In genomic region chr10:79384773-79385391, GRCh38 we compare ENCODE assay signal across 30 cellular contexts. TPM values are rescaled to one million over a fixed set of nuclear protein-coding genes. Genes with fewer than 3 reads are reported as not detected.
A peak's percentile ranks its signal among the peaks of the same experiment; 100 is the strongest.
DNase-seq lines count a peak whose midpoint lies in the region; ATAC-seq and TF ChIP-seq lines count a peak whose summit lies in the region.
"Had no signal": no experiment of that assay in that cellular context is flagged by ENCODE, and none has a peak within 500 bp of the region (broad histone marks: within the 10 kb centered on the region; RNA-seq: fewer than 3 reads in every experiment).

No MANE protein-coding gene starts in this region.

- peaks cover 4% of the 10 kb centered on the region for H3K27me3 Mint-ChIP-seq in glutamatergic neuron (ENCODE audit: unreplicated experiment)
- H3K27me3 Mint-ChIP-seq: activated CD8-positive, alpha-beta T cell treated with anti-CD3 and anti-CD28 coated beads for 36 hours; activated naive CD8-positive, alpha-beta T cell; naive thymus-derived CD4-positive, alpha-beta T cell; stimulated activated naive B cell treated with anti-CD40 and anti-IgM and Interleukin-4, amounts not matched to agents 10 μg/mL and 1 μg/mL and 100 μg/mL, for 72 hours; T-cell had no signal

- H3K9me3 Mint-ChIP-seq in glutamatergic neuron (ENCODE audit: unreplicated experiment): no peaks in the 10 kb centered on the region
- H3K9me3 Mint-ChIP-seq: activated CD8-positive, alpha-beta T cell treated with anti-CD3 and anti-CD28 coated beads for 36 hours; HFFc6; naive thymus-derived CD4-positive, alpha-beta T cell; stimulated activated naive B cell treated with anti-CD40 and anti-IgM and Interleukin-4, amounts not matched to agents 10 μg/mL and 1 μg/mL and 100 μg/mL, for 72 hours; T-cell had no signal

- H3K27me3 ChIP-seq in RWPE2 (ENCODE audit: insufficient read depth, poor library complexity, severe bottlenecking): no peaks in the 10 kb centered on the region
- H3K27me3 ChIP-seq: left lung, SJCRH30, uterus had no signal

- H3K27ac Mint-ChIP-seq in glutamatergic neuron (ENCODE audit: unreplicated experiment): peak overlapping the region; percentile 29
- H3K27ac Mint-ChIP-seq: activated CD8-positive, alpha-beta T cell treated with anti-CD3 and anti-CD28 coated beads for 36 hours; activated naive CD8-positive, alpha-beta T cell; HFFc6; stimulated activated naive B cell treated with anti-CD40 and anti-IgM and Interleukin-4, amounts not matched to agents 10 μg/mL and 1 μg/mL and 100 μg/mL, for 72 hours; T-cell had no signal

- no peak overlapping the region for H3K4me3 ChIP-seq in RWPE2 (ENCODE audit: severe bottlenecking)
- H3K4me3 ChIP-seq: left lung, SJCRH30, thoracic aorta, uterus had no signal

- peak; percentile 2 for DNase-seq in activated CD4-positive, alpha-beta T cell treated with anti-CD3 and anti-CD28 coated beads for 1 hour
- no peak for DNase-seq in activated CD4-positive, alpha-beta T cell treated with anti-CD3 and anti-CD28 coated beads, Interleukin-2, amount 50 U/mL, for 1 hour
- DNase-seq in RWPE2 (ENCODE audit: low spot score) (peak; percentile 23), glutamatergic neuron (no peak), sciatic nerve (ENCODE audit: low spot score) (peak; percentile 48), SKM-1 (lab: John Stamatoyannopoulos, UW; ENCODE audit: unreplicated experiment) (no peak)
- DNase-seq: 8988T; activated CD8-positive, alpha-beta T cell treated with anti-CD3 and anti-CD28 coated beads for 36 hours; COR-L47; cortex of kidney; DMS53; erythroblast; HFFc6; IMR-90; NCI-H1694 treated with DMSO at 0.1 percent for 48 hours; NCI-H2171; NCI-H510A; occipital lobe; SJCRH30; stimulated activated naive B cell treated with anti-CD40 and anti-IgM and Interleukin-4, amounts not matched to agents 10 μg/mL and 1 μg/mL and 100 μg/mL, for 72 hours had no signal

- no peaks in the 10 kb centered on the region for H3K36me3 ChIP-seq in RWPE2 (ENCODE audit: low read depth)
- H3K36me3 ChIP-seq: uterus had no signal

- no peak overlapping the region for H3K4me3 Mint-ChIP-seq in glutamatergic neuron (ENCODE audit: unreplicated experiment)
- H3K4me3 Mint-ChIP-seq: activated CD8-positive, alpha-beta T cell treated with anti-CD3 and anti-CD28 coated beads for 36 hours; activated naive CD8-positive, alpha-beta T cell; HFFc6; naive thymus-derived CD4-positive, alpha-beta T cell; stimulated activated naive B cell treated with anti-CD40 and anti-IgM and Interleukin-4, amounts not matched to agents 10 μg/mL and 1 μg/mL and 100 μg/mL, for 72 hours; T-cell had no signal

- H3K4me1 Mint-ChIP-seq in glutamatergic neuron (ENCODE audit: low read depth, unreplicated experiment): peaks cover 8% of the 10 kb centered on the region
- H3K4me1 Mint-ChIP-seq: naive thymus-derived CD4-positive, alpha-beta T cell; T-cell had no signal

- H3K27ac ChIP-seq in RWPE2 (ENCODE audit: poor library complexity, severe bottlenecking): no peak overlapping the region
- H3K27ac ChIP-seq: C4-2B, left lung, SJCRH30, thoracic aorta had no signal

- no peaks in the 10 kb centered on the region for H3K36me3 Mint-ChIP-seq in glutamatergic neuron (ENCODE audit: unreplicated experiment)
- H3K36me3 Mint-ChIP-seq: activated naive CD8-positive, alpha-beta T cell; naive thymus-derived CD4-positive, alpha-beta T cell; stimulated activated naive B cell treated with anti-CD40 and anti-IgM and Interleukin-4, amounts not matched to agents 10 μg/mL and 1 μg/mL and 100 μg/mL, for 72 hours; T-cell had no signal

- no peaks in the 10 kb centered on the region for H3K4me1 ChIP-seq in RWPE2 (ENCODE audit: insufficient read depth, poor library complexity, severe bottlenecking)

- ATAC-seq in RWPE2 (ENCODE audit: low read depth): no peak
- no peak for ATAC-seq in sciatic nerve
- ATAC-seq in GM21526 (IDR thresholded peaks at IDR 0.05; ENCODE audit: low FRiP score, unreplicated experiment): no peak
- ATAC-seq in GM21390 (IDR thresholded peaks at IDR 0.05; ENCODE audit: unreplicated experiment): no peak
- ATAC-seq: activated CD4-positive, CD25-positive, alpha-beta regulatory T cell treated with anti-CD3 and anti-CD28 coated beads, Interleukin-2, amount 50 U/mL, for 24 hours; activated CD8-positive, alpha-beta T cell treated with anti-CD3 and anti-CD28 coated beads for 36 hours; left lung; naive thymus-derived CD4-positive, alpha-beta T cell; stimulated activated naive B cell treated with anti-CD40 and anti-IgM and Interleukin-4, amounts not matched to agents 10 μg/mL and 1 μg/mL and 100 μg/mL, for 72 hours; T-cell had no signal

- no peaks in the 10 kb centered on the region for H3K9me3 ChIP-seq in RWPE2 (ENCODE audit: severe bottlenecking)
- H3K9me3 ChIP-seq: left lung, SJCRH30, thoracic aorta, uterus had no signal

- intact Hi-C loops in sciatic nerve (cut with DNase I): no loop called here

- no peak for TF ChIP-seq CTCF in RWPE2 (IDR thresholded peaks at IDR 0.05; ENCODE audit: poor library complexity, severe bottlenecking)
- TF ChIP-seq CTCF in glutamatergic neuron (IDR thresholded peaks at IDR 0.05; ENCODE audit: partially characterized antibody, unreplicated experiment): no peak

RNA-seq across cellular contexts. Expression of gene PPIF, which starts 37.6 kb away (rescaled TPM):
- total RNA-seq in glutamatergic neuron (ENCODE audit: unreplicated experiment) (24.2 TPM), sciatic nerve (18.8 TPM)

Comparison
In these comparisons a context has a peak if more than half of its experiments do, and no peak if none do; other contexts are left out.
1. DNase-seq: peak in activated CD4-positive, alpha-beta T cell treated with anti-CD3 and anti-CD28 coated beads for 1 hour (single experiment), RWPE2 (single experiment) and sciatic nerve (single experiment); none in activated CD4-positive, alpha-beta T cell treated with anti-CD3 and anti-CD28 coated beads, Interleukin-2, amount 50 U/mL, for 1 hour (single experiment), glutamatergic neuron (single experiment) and SKM-1 (single experiment).